Comparison of ENCODE assay signal across 9 cellular contexts in genomic region chr16:15777533-15778203, GRCh38.
A peak's percentile ranks its signal among the peaks of the same experiment; 100 is the strongest.
DNase-seq lines count a peak whose midpoint lies in the region; ATAC-seq, FAIRE-seq and TF ChIP-seq lines count a peak whose summit lies in the region.
"Had no signal": no experiment of that assay in that cellular context is flagged by ENCODE, and none has a peak within 500 bp of the region (broad histone marks: within the 10 kb centered on the region; RNA-seq: fewer than 3 reads in every experiment).

No MANE protein-coding gene starts in this region.

- H3K27ac Mint-ChIP-seq in stimulated activated naive B cell treated with anti-CD40 and anti-IgM and Interleukin-4, amounts not matched to agents 10 μg/mL and 1 μg/mL and 100 μg/mL, for 72 hours: no peak overlapping the region

- H3K4me2 ChIP-seq in endothelial cell of umbilical vein (ENCODE audit: insufficient read depth, low read length): no peak overlapping the region

- no peaks in the 10 kb centered on the region for H3K9me3 ChIP-seq in endothelial cell of umbilical vein (replicated peaks; ENCODE audit: control insufficient read depth, insufficient read depth, low read length)

- H3K79me2 ChIP-seq in endothelial cell of umbilical vein (ENCODE audit: control insufficient read depth, insufficient read depth, low read length): no peaks in the 10 kb centered on the region

- no peaks in the 10 kb centered on the region for H3K4me1 Mint-ChIP-seq in stimulated activated naive B cell treated with anti-CD40 and anti-IgM and Interleukin-4, amounts not matched to agents 10 μg/mL and 1 μg/mL and 100 μg/mL, for 72 hours

- no peaks in the 10 kb centered on the region for H3K36me3 Mint-ChIP-seq in stimulated activated naive B cell treated with anti-CD40 and anti-IgM and Interleukin-4, amounts not matched to agents 10 μg/mL and 1 μg/mL and 100 μg/mL, for 72 hours

- H3K4me3 Mint-ChIP-seq in stimulated activated naive B cell treated with anti-CD40 and anti-IgM and Interleukin-4, amounts not matched to agents 10 μg/mL and 1 μg/mL and 100 μg/mL, for 72 hours: no peak overlapping the region

- peak; percentile 44 to 69 for ATAC-seq in stimulated activated naive B cell treated with anti-CD40 and anti-IgM and Interleukin-4, amounts not matched to agents 10 μg/mL and 1 μg/mL and 100 μg/mL, for 72 hours (replicated peaks)
- ATAC-seq in GM18861 (IDR thresholded peaks at IDR 0.05; ENCODE audit: unreplicated experiment): no peak
- ATAC-seq in HG03439 (IDR thresholded peaks at IDR 0.05; ENCODE audit: unreplicated experiment): no peak
- no peak for ATAC-seq in HG02885 (IDR thresholded peaks at IDR 0.05; ENCODE audit: poor library complexity, unreplicated experiment)

- no peaks in the 10 kb centered on the region for H3K9me3 Mint-ChIP-seq in stimulated activated naive B cell treated with anti-CD40 and anti-IgM and Interleukin-4, amounts not matched to agents 10 μg/mL and 1 μg/mL and 100 μg/mL, for 72 hours

- H2AFZ ChIP-seq in endothelial cell of umbilical vein (ENCODE audit: low read depth, low read length): no peak overlapping the region

- TF ChIP-seq POLR2A in endothelial cell of umbilical vein (IDR thresholded peaks at IDR 0.05; ENCODE audit: low read depth, low read length): no peak

- H3K36me3 ChIP-seq in H7 (replicated peaks; ENCODE audit: control insufficient read depth, insufficient read depth, low read length) (no peaks in the 10 kb centered on the region), endothelial cell of umbilical vein (ENCODE audit: control insufficient read depth in 2 of 2, extremely low read depth in 1 of 2, insufficient read depth in 2 of 2, low read length in 2 of 2) (no peaks in the 10 kb centered on the region)

- dilution Hi-C loops in endothelial cell of umbilical vein (cut with MboI; ENCODE audit: extremely low pct_ligation_motif_present, low sequenced_read_pairs): no loop called here

- DNase-seq in D341Med (ENCODE audit: low spot score) (peak; percentile 69), H7 (peak; percentile 81), NOMO-1 treated with DMSO at 0.1 percent for 48 hours (lab: John Stamatoyannopoulos, UW; ENCODE audit: unreplicated experiment) (peak; percentile 38), endothelial cell of umbilical vein (ENCODE audit: low read depth, low spot score) (peak; percentile 54)
- peak; percentile 3 for DNase-seq in stimulated activated naive B cell treated with anti-CD40 and anti-IgM and Interleukin-4, amounts not matched to agents 10 μg/mL and 1 μg/mL and 100 μg/mL, for 72 hours

- no peaks in the 10 kb centered on the region for H3K9me1 ChIP-seq in endothelial cell of umbilical vein (replicated peaks; ENCODE audit: control insufficient read depth, extremely low read depth, insufficient read depth, low read length)

- peaks cover 0 to 8% of the 10 kb centered on the region in 2 donors for H3K27me3 Mint-ChIP-seq in stimulated activated naive B cell treated with anti-CD40 and anti-IgM and Interleukin-4, amounts not matched to agents 10 μg/mL and 1 μg/mL and 100 μg/mL, for 72 hours

- H3K27ac ChIP-seq in endothelial cell of umbilical vein (ENCODE audit: insufficient read depth, low read depth, low read length): no peak overlapping the region
- H3K27ac ChIP-seq: SK-N-MC had no signal

- intact Hi-C loops in endothelial cell of umbilical vein (cut with micrococcal nuclease): loop anchor here (1.0 to 2.0 kb wide), 2 partner anchors 45 to 350 kb away; no protein-coding TSS in a partner anchor

- CTCF ChIA-PET in endothelial cell of umbilical vein (lab: Charles Lee): interaction anchor here (0.5 to 4.0 kb wide), 15 partner anchors 9 to 410 kb away, joined by 3 to 66 read pairs (median 3); no protein-coding TSS in a partner anchor

- no TSS peak for BruUV-seq in endothelial cell of umbilical vein (replicated peaks; lab: Mats Ljungman, UMichigan)

- no peaks in the 10 kb centered on the region for H4K20me1 ChIP-seq in endothelial cell of umbilical vein (replicated peaks; ENCODE audit: control insufficient read depth, extremely low read depth, insufficient read depth, low read length)

- peak; percentile 17 to 54 for TF ChIP-seq CTCF in endothelial cell of umbilical vein (IDR thresholded peaks at IDR 0.05; ENCODE audit: extremely low read depth in 1 of 2, insufficient read depth in 1 of 2, low read depth in 1 of 2, low read length in 2 of 2)

- H3K4me3 ChIP-seq in H7 (ENCODE audit: insufficient read depth, low read depth, low read length): no peak overlapping the region
- H3K4me3 ChIP-seq in endothelial cell of umbilical vein (replicated peaks in 1 of 3; ENCODE audit: insufficient read depth in 1 of 3, low read depth in 1 of 3, low read length in 3 of 3): no peak overlapping the region
- H3K4me3 ChIP-seq: SK-N-MC had no signal

- H3K27me3 ChIP-seq in H7 (ENCODE audit: control insufficient read depth, insufficient read depth, low read length): 0 out of 2 replicates have a peak, but pooled peaks cover 2% of the 10 kb centered on the region
- H3K27me3 ChIP-seq in endothelial cell of umbilical vein (ENCODE audit: control insufficient read depth in 2 of 2, insufficient read depth in 2 of 2, low read length in 2 of 2): peaks cover 4 to 5% of the 10 kb centered on the region in 2 experiments

- FAIRE-seq in endothelial cell of umbilical vein (lab: Jason Lieb, UNC): peak; percentile 8

- H3K9ac ChIP-seq in endothelial cell of umbilical vein (replicated peaks; ENCODE audit: extremely low read depth, insufficient read depth, low read length): no peak overlapping the region

- H3K4me1 ChIP-seq in endothelial cell of umbilical vein (ENCODE audit: control insufficient read depth, extremely low read depth, insufficient read depth, low read length): no peaks in the 10 kb centered on the region

- POLR2A ChIA-PET in endothelial cell of umbilical vein (lab: Charles Lee): no interaction called here

TF ChIP-seq in endothelial cell of umbilical vein, 7 proteins besides CTCF, POLR2A, EP300 and RAD21:
- no peak for TF ChIP-seq POLR2AphosphoS5 (IDR thresholded peaks at IDR 0.05; ENCODE audit: insufficient read depth, low read depth, low read length)
- TF ChIP-seq GATA2 (IDR thresholded peaks at IDR 0.05; ENCODE audit: insufficient read depth, insufficient read length, low read depth, low read length): no peak
- TF ChIP-seq MYC (IDR thresholded peaks at IDR 0.05; ENCODE audit: low read depth, low read length): no peak
- peak; percentile 27 for TF ChIP-seq MAX (IDR thresholded peaks at IDR 0.05; ENCODE audit: insufficient read depth, insufficient read length)

Comparison
In these comparisons a context has a peak if more than half of its experiments do, and no peak if none do; other contexts are left out.
1. DNase-seq: peak in every context shown above with its lines; median percentile 81 in H7; 69 in D341Med; 54 in endothelial cell of umbilical vein; 38 in NOMO-1 treated with DMSO at 0.1 percent for 48 hours; 3 in stimulated activated naive B cell treated with anti-CD40 and anti-IgM and Interleukin-4, amounts not matched to agents 10 μg/mL and 1 μg/mL and 100 μg/mL, for 72 hours.
2. ATAC-seq: peak in stimulated activated naive B cell treated with anti-CD40 and anti-IgM and Interleukin-4, amounts not matched to agents 10 μg/mL and 1 μg/mL and 100 μg/mL, for 72 hours (2 of 2); none in GM18861 (single experiment), HG03439 (single experiment) and HG02885 (single experiment).